1 cellular context compared by ENCODE assay signal in genomic region chr10:109922976-109923921, GRCh38.
A peak's percentile ranks its signal among the peaks of the same experiment; 100 is the strongest.
TF ChIP-seq lines count a peak whose summit lies in the region.

Gene XPNPEP1, minus strand, starts transcription at chr10:109923511. Its CDS starts 78 bp downstream, at chr10:109923433.

TF ChIP-seq in GM12878, 131 proteins besides CTCF, POLR2A, EP300 and RAD21 (continued from another document):
- TF ChIP-seq ZNF592 (IDR thresholded peaks at IDR 0.05) (0 out of 2 replicates have a peak, but pooled peaks have one; percentile 55), FOXM1 (IDR thresholded peaks at IDR 0.05; ENCODE audit: low read depth, low read length) (no peak), ESRRA (IDR thresholded peaks at IDR 0.05; ENCODE audit: low read length) (0 out of 2 replicates have a peak, but pooled peaks have one; percentile 37), NR2F1 (conservative IDR thresholded peaks at IDR 0.05) (peak; percentile 46; the same call in 1 of the 2 replicates), YBX1 (IDR thresholded peaks at IDR 0.05) (no peak), RB1 (IDR thresholded peaks at IDR 0.05; ENCODE audit: borderline replicate concordance) (peak; percentile 71; the same call in 1 of the 2 replicates), GATAD2B (conservative IDR thresholded peaks at IDR 0.05; ENCODE audit: low read depth) (peak; percentile 95), TCF7 (IDR thresholded peaks at IDR 0.05; ENCODE audit: borderline replicate concordance) (no peak), NR2C2 (IDR thresholded peaks at IDR 0.05; ENCODE audit: borderline replicate concordance, control insufficient read depth, insufficient read length, low read depth) (no peak)
